In genomic region chr12:105167346-105167745, GRCh38 we compare ENCODE assay signal across 22 cellular contexts.
"Had no signal": no experiment of that assay in that cellular context is flagged by ENCODE, and none has a peak within 500 bp of the region (broad histone marks: within the 10 kb centered on the region; RNA-seq: fewer than 3 reads in every experiment).

No MANE protein-coding gene starts in this region.

- DNase-seq: activated CD4-positive, alpha-beta T cell treated with anti-CD3 and anti-CD28 coated beads for 36 hours; activated CD4-positive, alpha-beta T cell treated with anti-CD3 and anti-CD28 coated beads, Interleukin-2, amount 50 U/mL, for 48 hours; activated naive CD4-positive, alpha-beta T cell; activated naive CD8-positive, alpha-beta T cell treated with anti-CD3 and anti-CD28 coated beads for 36 hours; amygdala; dermis blood vessel endothelial cell; effector memory CD4-positive, alpha-beta T cell; head of caudate nucleus; kidney; occipital lobe; posterior cingulate gyrus; retina; stimulated activated CD4-positive, alpha-beta T cell treated with anti-CD3 and anti-CD28 coated beads, Interleukin-12 subunit alpha, Interleukin-12 subunit beta, amount 100 ng/mL, for 4 hours; stimulated activated CD4-positive, alpha-beta T cell treated with anti-CD3 and anti-CD28 coated beads, Interleukin-1b, Interleukin-23, amount 100 ng/mL, for 48 hours; stimulated activated CD8-positive, alpha-beta memory T cell treated with anti-CD3 and anti-CD28 coated beads, Interleukin-4, amount 100 ng/mL, for 48 hours; stimulated activated naive CD4-positive, alpha-beta T cell treated with Interleukin-2 at 50 U/mL for 16 hours; thyroid gland had no signal

- H3K27me3 ChIP-seq: cardiac muscle cell, esophagus muscularis mucosa, thyroid gland had no signal

- H3K27me3 Mint-ChIP-seq: activated CD4-positive, alpha-beta T cell treated with anti-CD3 and anti-CD28 coated beads for 36 hours; activated naive CD8-positive, alpha-beta T cell treated with anti-CD3 and anti-CD28 coated beads for 36 hours; activated T-helper 17 cell treated with anti-CD3 and anti-CD28 coated beads, Interleukin-2, amount 50 U/mL, for 72 hours had no signal

- H3K9me3 Mint-ChIP-seq: activated naive CD8-positive, alpha-beta T cell treated with anti-CD3 and anti-CD28 coated beads for 36 hours; activated T-helper 17 cell treated with anti-CD3 and anti-CD28 coated beads, Interleukin-2, amount 50 U/mL, for 72 hours; WTC11 had no signal

- H3K9me3 ChIP-seq: esophagus muscularis mucosa, thyroid gland had no signal

- H3K4me3 ChIP-seq: cardiac muscle cell, esophagus muscularis mucosa, thyroid gland had no signal

- H3K27ac Mint-ChIP-seq: activated CD4-positive, alpha-beta T cell treated with anti-CD3 and anti-CD28 coated beads for 36 hours; activated naive CD8-positive, alpha-beta T cell treated with anti-CD3 and anti-CD28 coated beads for 36 hours; activated T-helper 17 cell treated with anti-CD3 and anti-CD28 coated beads, Interleukin-2, amount 50 U/mL, for 72 hours; WTC11 had no signal

- ATAC-seq: activated CD4-positive, alpha-beta T cell treated with anti-CD3 and anti-CD28 coated beads for 36 hours; activated T-helper 17 cell treated with anti-CD3 and anti-CD28 coated beads, Interleukin-2, amount 50 U/mL, for 72 hours; left lobe of liver; WTC11 had no signal

- H3K4me1 Mint-ChIP-seq: activated T-helper 17 cell treated with anti-CD3 and anti-CD28 coated beads, Interleukin-2, amount 50 U/mL, for 72 hours; WTC11 had no signal

- H3K27ac ChIP-seq: cardiac muscle cell, esophagus muscularis mucosa, thyroid gland had no signal

- H3K4me3 Mint-ChIP-seq: activated CD4-positive, alpha-beta T cell treated with anti-CD3 and anti-CD28 coated beads for 36 hours; activated naive CD8-positive, alpha-beta T cell treated with anti-CD3 and anti-CD28 coated beads for 36 hours; activated T-helper 17 cell treated with anti-CD3 and anti-CD28 coated beads, Interleukin-2, amount 50 U/mL, for 72 hours; WTC11 had no signal
